ENCODE assay signal across 24 cellular contexts in the genomic region with DNA sequence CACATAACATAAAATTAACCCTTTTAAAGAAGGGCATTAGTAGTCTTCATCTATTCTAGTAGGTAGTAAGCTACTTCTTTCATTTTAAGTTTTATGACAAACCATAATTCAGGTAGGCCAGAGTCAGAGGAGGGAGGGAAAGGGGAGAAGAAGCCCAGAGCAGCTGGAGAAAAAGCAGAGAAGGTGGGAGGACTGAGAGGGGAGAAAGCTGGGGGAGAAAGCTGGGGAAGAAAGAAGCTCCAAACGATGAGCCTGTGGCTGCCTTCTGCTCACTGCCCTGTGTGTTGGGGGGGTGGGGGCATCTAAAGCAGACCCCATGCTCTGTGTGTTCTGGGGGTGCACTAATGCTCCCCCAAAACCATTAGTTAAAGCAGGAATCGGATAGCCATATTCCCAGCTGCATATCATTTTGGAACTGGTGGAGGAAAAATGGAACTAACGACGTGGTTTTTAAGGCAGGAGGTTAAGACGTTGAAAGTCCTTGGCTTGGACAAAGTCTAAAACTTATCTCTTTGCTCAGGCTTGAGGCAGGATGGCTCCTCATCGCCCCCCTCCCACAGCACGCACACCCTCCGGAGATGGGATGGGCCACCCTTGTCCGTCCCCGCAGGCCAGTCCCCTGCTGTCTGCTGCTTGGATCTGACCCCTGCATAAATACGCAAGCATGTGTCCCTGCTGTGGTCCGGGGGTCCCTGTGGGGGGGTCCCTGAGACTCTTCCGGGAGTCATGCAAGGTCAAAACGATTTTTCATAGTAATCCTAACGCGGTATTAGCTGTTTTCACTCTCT.
DNase-seq lines count a peak whose midpoint lies in the region; ATAC-seq and TF ChIP-seq lines count a peak whose summit lies in the region.
"Had no signal": no experiment of that assay in that cellular context is flagged by ENCODE, and none has a peak within 500 bp of the region (broad histone marks: within the 10 kb centered on the region; RNA-seq: fewer than 3 reads in every experiment).

No MANE protein-coding gene starts in this region.

- peak overlapping the region; percentile 95 for H3K27ac ChIP-seq in cardiac muscle cell
- H3K27ac ChIP-seq in cingulate gyrus (ENCODE audit: low read depth, low read length), result peak overlapping the region; percentile 35
- no peak overlapping the region for H3K27ac ChIP-seq in stomach smooth muscle (ENCODE audit: low read length)
- H3K27ac ChIP-seq: BLaER1, spleen had no signal

- H3K4me1 ChIP-seq in cardiac muscle cell (ENCODE audit: low read depth) (peaks cover 47% of the 10 kb centered on the region), stomach smooth muscle (ENCODE audit: control insufficient read depth, insufficient read depth, low read length) (peaks cover 30% of the 10 kb centered on the region)

- H3K9ac ChIP-seq in stomach smooth muscle (ENCODE audit: low read length in 2 of 2), result peak overlapping the region in 1 of 2 donors; percentile 25
- H3K9ac ChIP-seq: BLaER1 had no signal

- no peak overlapping the region for H3K4me3 ChIP-seq in cardiac muscle cell
- peak overlapping the region; percentile 60 for H3K4me3 ChIP-seq in stomach smooth muscle (ENCODE audit: low read length in 2 of 2)
- H3K4me3 ChIP-seq: A549, BLaER1, lung had no signal

- H3K4me1 Mint-ChIP-seq in nephron, result peaks cover 84% of the 10 kb centered on the region

- no peaks in the 10 kb centered on the region for H3K36me3 ChIP-seq in cardiac muscle cell
- H3K36me3 ChIP-seq in stomach smooth muscle (ENCODE audit: control insufficient read depth in 2 of 2, insufficient read depth in 2 of 2, low read length in 2 of 2), result no peaks in the 10 kb centered on the region
- H3K36me3 ChIP-seq: BLaER1, spleen had no signal

- H3K27me3 Mint-ChIP-seq in nephron (ENCODE audit: low read depth), result peaks cover 23% of the 10 kb centered on the region

- no peaks in the 10 kb centered on the region for H3K36me3 Mint-ChIP-seq in nephron (ENCODE audit: low read depth)

- H3K27me3 ChIP-seq in cardiac muscle cell (no peaks in the 10 kb centered on the region), stomach smooth muscle (ENCODE audit: control insufficient read depth in 1 of 2, insufficient read depth in 2 of 2, low read length in 2 of 2) (peaks cover 0 to 2% of the 10 kb centered on the region in 2 donors)
- H3K27me3 ChIP-seq: BLaER1 had no signal

- DNase-seq in cardiac muscle cell (ENCODE audit: low read depth in 1 of 2, low spot score in 1 of 2), result no peak
- DNase-seq in left ventricle myocardium superior, result no peak
- no peak for DNase-seq in AG20443 (ENCODE audit: low spot score)
- DNase-seq in activated CD4-positive, alpha-beta T cell treated with anti-CD3 and anti-CD28 coated beads, Interleukin-2, amount 50 U/mL, for 4 hours, result no peak
- DNase-seq in inferior parietal cortex (ENCODE audit: extremely low spot score), result no peak
- DNase-seq: activated CD4-positive, CD25-positive, alpha-beta regulatory T cell treated with anti-CD3 and anti-CD28 coated beads, Interleukin-2, amount 50 U/mL, for 72 hours; activated effector memory CD4-positive, alpha-beta T cell treated with anti-CD3 and anti-CD28 coated beads, Interleukin-2, amount 50 U/mL, for 16 hours; amniotic stem cell; effector memory CD4-positive, alpha-beta T cell; HCEC 1CT; immature natural killer cell; naive B cell; NCI-H2227 treated with DMSO at 0.1 percent for 48 hours; NCI-H82; posterior cingulate gyrus; spleen; stimulated activated CD4-positive, alpha-beta T cell treated with anti-CD3 and anti-CD28 coated beads, Interleukin-4, amount 100 ng/mL, for 4 hours had no signal

- peak overlapping the region; percentile 71 to 92 (median 89) for H3K27ac Mint-ChIP-seq in nephron
- H3K27ac Mint-ChIP-seq: immature natural killer cell, naive B cell had no signal

- H3K9me3 ChIP-seq in cardiac muscle cell (ENCODE audit: low read depth) (no peaks in the 10 kb centered on the region), stomach smooth muscle (ENCODE audit: control insufficient read depth in 2 of 2, low read length in 2 of 2) (no peaks in the 10 kb centered on the region)
- H3K9me3 ChIP-seq: A549, BLaER1, spleen had no signal

- H3K4me3 Mint-ChIP-seq in nephron, result peak overlapping the region; percentile 8 to 31 (median 28)
- H3K4me3 Mint-ChIP-seq: central memory CD8-positive, alpha-beta T cell; immature natural killer cell had no signal

- ATAC-seq in left ventricle myocardium superior, result no peak

- intact Hi-C loops in left ventricle myocardium superior (cut with micrococcal nuclease), result no loop called here

- no peaks in the 10 kb centered on the region for H3K9me3 Mint-ChIP-seq in nephron
- H3K9me3 Mint-ChIP-seq: central memory CD8-positive, alpha-beta T cell; immature natural killer cell had no signal

- no peak for TF ChIP-seq CTCF in cardiac muscle cell (IDR thresholded peaks at IDR 0.05; ENCODE audit: low read depth, low read length)
- no peak for TF ChIP-seq CTCF in nephron (IDR thresholded peaks at IDR 0.05; ENCODE audit: unreplicated experiment in 3 of 3)
